Comparison of ENCODE assay signal across 8 cellular contexts in the genomic region with DNA sequence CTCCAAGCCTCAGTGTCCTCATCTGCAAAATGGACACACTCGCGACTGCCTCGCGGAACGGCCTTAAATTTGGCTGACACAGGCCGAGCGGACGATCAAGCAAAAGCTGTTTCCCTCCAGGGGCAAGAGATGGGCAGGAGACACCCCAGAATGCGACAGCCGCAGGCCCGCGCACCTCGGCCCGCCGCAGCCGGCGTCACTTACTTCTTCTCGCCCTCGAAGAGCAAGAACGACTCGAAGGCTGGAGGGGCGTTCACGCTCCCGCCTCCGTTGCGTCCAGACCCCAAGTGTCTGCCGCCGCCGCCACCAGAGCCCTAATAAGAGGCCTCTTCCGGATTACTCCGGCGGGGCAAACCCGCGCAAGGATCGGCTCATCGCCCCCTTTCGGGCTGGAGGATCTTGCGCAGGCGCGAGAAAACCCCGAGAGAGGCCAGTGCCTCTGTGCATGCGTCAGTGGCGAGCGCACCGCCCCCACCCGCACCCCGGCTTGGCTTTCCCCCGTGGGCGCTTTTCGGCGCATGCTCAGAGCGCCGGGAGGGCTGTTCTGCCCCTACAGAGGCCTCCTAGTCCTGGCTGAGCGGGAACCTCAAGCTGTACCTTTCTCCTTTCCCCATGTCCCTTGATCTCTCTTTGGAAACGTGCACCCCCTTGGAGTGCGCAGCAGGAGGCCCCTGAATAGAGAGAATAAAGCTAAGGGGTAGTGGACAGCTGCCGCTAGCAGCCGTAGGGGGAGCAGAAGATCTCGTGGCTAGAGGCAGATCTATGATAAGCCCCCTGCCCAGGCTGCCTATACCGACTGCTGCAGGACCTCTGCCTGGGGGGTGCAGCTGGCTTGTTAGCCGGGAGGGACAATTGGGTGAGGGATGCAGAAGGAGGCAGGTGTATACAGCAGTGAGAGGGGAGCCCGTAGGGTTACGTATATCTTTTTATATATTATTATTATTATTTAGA. TPM values are rescaled to one million over a fixed set of nuclear protein-coding genes. Genes with fewer than 3 reads are reported as not detected.
DNase-seq lines count a peak whose midpoint lies in the region; ATAC-seq and TF ChIP-seq lines count a peak whose summit lies in the region.
"Not testable (repeated sequence)": the region's sequence is repeated elsewhere in the genome, so short reads cannot be mapped to it uniquely, and the experiment has no call there.

No MANE protein-coding gene starts in this region.

- peaks cover 17% of the 10 kb centered on the region for H3K4me1 Mint-ChIP-seq in CD14-positive monocyte

- H3K27me3 Mint-ChIP-seq in CD14-positive monocyte (ENCODE audit: low read depth in 3 of 3) = not testable (repeated sequence)

- H3K27ac Mint-ChIP-seq in CD14-positive monocyte = peak overlapping the region; percentile 89 to 96 (median 93)

- peak; percentile 65 for TF ChIP-seq CTCF in CD14-positive monocyte (IDR thresholded peaks at IDR 0.05)
- not testable (repeated sequence) for TF ChIP-seq CTCF in coronary artery (IDR thresholded peaks at IDR 0.05)

- H3K36me3 Mint-ChIP-seq in CD14-positive monocyte = peaks cover 5 to 11% of the 10 kb centered on the region in 2 donors

- H3K9me3 Mint-ChIP-seq in CD14-positive monocyte = not testable (repeated sequence)

- H3K4me3 Mint-ChIP-seq in CD14-positive monocyte = peak overlapping the region; percentile 87 to 93

- H3K27ac ChIP-seq in coronary artery = peak overlapping the region; percentile 29 to 86

- intact Hi-C loops in CD14-positive monocyte (cut with micrococcal nuclease) = loop anchor here in 1 of 2 donors (5.0 kb wide), 1 partner anchor 103 kb away; the partner anchor contains the start of gene POLD2

- peak; percentile 98 for DNase-seq in CD14-positive monocyte (ENCODE audit: low spot score)
- DNase-seq in NCI-H524 (lab: John Stamatoyannopoulos, UW) = peak; percentile 95 to 97
- DNase-seq in activated CD4-positive, alpha-beta T cell treated with anti-CD3 and anti-CD28 coated beads for 48 hours = peak; percentile 100
- peak; percentile 96 for DNase-seq in coronary artery (ENCODE audit: low spot score)
- DNase-seq in left lobe of liver (ENCODE audit: low spot score) = peak; percentile 99
- DNase-seq in stimulated activated CD4-positive, alpha-beta T cell treated with anti-CD3 and anti-CD28 coated beads, Interleukin-1b, Interleukin-23, amount 100 ng/mL, for 48 hours = peak; percentile 99

- peak overlapping the region; percentile 93 for H3K4me3 ChIP-seq in coronary artery

- ATAC-seq in GM19328 (IDR thresholded peaks at IDR 0.05; ENCODE audit: unreplicated experiment) = peak; percentile 98
- ATAC-seq in HG03460 (IDR thresholded peaks at IDR 0.05; ENCODE audit: unreplicated experiment) = peak; percentile 90
- ATAC-seq in left lobe of liver = peak; percentile 94

RNA-seq across cellular contexts. Expression of gene SPDYE1, which starts 21.4 kb away (rescaled TPM):
- polyA plus RNA-seq in CD14-positive monocyte = not detected
- not detected for total RNA-seq in left lobe of liver

RNA-seq across cellular contexts. Expression of gene DBNL, which starts 25.4 kb away (rescaled TPM):
- polyA plus RNA-seq in CD14-positive monocyte = 100 to 1,000 TPM; 304 to 321 TPM
- 38.9 TPM for total RNA-seq in left lobe of liver

RNA-seq across cellular contexts. Expression of gene PGAM2, which starts 46.2 kb away (rescaled TPM):
- not detected for polyA plus RNA-seq in CD14-positive monocyte
- total RNA-seq in left lobe of liver = not detected

Comparison
In these comparisons a context has a peak if more than half of its experiments do, and no peak if none do; other contexts are left out.
1. Peak in every context shown above with its lines: DNase-seq, ATAC-seq, H3K4me3 ChIP-seq and H3K27ac ChIP-seq.